In the genomic region with DNA sequence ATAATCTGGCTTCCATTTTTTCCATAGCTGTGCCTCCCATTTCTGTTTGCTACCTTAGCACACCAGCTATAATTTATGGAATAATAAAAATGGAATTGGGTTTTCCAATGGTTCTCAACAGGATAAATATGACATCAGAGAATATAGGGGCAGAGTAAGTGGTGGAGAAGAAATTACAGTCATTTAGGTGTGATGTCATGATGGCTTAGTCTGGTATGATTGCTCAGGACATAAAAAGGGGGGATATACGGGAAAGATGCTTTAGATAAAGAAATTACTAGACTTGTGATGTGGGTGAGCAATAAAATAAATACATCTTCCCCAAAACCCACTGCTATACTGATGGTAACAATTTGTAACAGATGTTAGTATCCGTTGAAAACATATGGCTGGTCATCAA, we compare ENCODE assay signal across 18 cellular contexts. TPM values are rescaled to one million over a fixed set of nuclear protein-coding genes. Genes with fewer than 3 reads are reported as not detected.
DNase-seq lines count a peak whose midpoint lies in the region; ATAC-seq, FAIRE-seq and TF ChIP-seq lines count a peak whose summit lies in the region.
"Had no signal": no experiment of that assay in that cellular context is flagged by ENCODE, and none has a peak within 500 bp of the region (broad histone marks: within the 10 kb centered on the region; RNA-seq: fewer than 3 reads in every experiment).

No MANE protein-coding gene starts in this region.

- no peak for TF ChIP-seq RAD21 in HepG2 (CRISPR knock-in tag; IDR thresholded peaks at IDR 0.05)

- peaks cover 2% of the 10 kb centered on the region in 2 experiments; a peak in 1 of 5 replicates for H3K27me3 ChIP-seq in HepG2 (ENCODE audit: control insufficient read depth in 1 of 2, insufficient read depth in 2 of 2, low read length in 2 of 2)
- no peaks in the 10 kb centered on the region for H3K27me3 ChIP-seq in right lobe of liver
- no peaks in the 10 kb centered on the region; the same call in 1 of the 2 replicates for H3K27me3 ChIP-seq in Caco-2 (replicated peaks; ENCODE audit: control insufficient read depth, insufficient read depth, low read length)
- peaks cover 6% of the 10 kb centered on the region; the same call in 1 of the 2 replicates for H3K27me3 ChIP-seq in GM23248 (replicated peaks; ENCODE audit: insufficient read depth)

- no peak overlapping the region for H3K4me3 ChIP-seq in HepG2 (replicated peaks in 1 of 3; ENCODE audit: insufficient read depth in 1 of 3, low read depth in 2 of 3, low read length in 3 of 3)
- no peak overlapping the region for H3K4me3 ChIP-seq in right lobe of liver
- no peak overlapping the region for H3K4me3 ChIP-seq in fibroblast of mammary gland (ENCODE audit: control insufficient read depth, low read depth, low read length)
- no peak overlapping the region for H3K4me3 ChIP-seq in Caco-2 (ENCODE audit: low read depth, low read length)
- H3K4me3 ChIP-seq in GM23248, result no peak overlapping the region

- WGBS in HepG2 (ENCODE audit: low lambda C conversion rate), result 13% methylated on average over 2 of the region's 2 CpGs
- whole genome bisulfite sequencing in right lobe of liver (ENCODE audit: insufficient coverage, low coverage, low lambda C conversion rate, missing lambda C conversion rate), result 59% methylated on average over 2 of the region's 2 CpGs
- 0 to 3% methylated on average over 2 of the region's 2 CpGs for WGBS in GM23248 (ENCODE audit: low coverage in 1 of 2, low lambda C conversion rate in 2 of 2, missing lambda C conversion rate in 2 of 2), 2 experiments

- no peaks in the 10 kb centered on the region for H3K4me1 Mint-ChIP-seq in Caco-2 (ENCODE audit: low read depth, unreplicated experiment)
- H3K4me1 Mint-ChIP-seq: CD4-positive, alpha-beta memory T cell had no signal

- DNase-seq in HepG2 (ENCODE audit: low spot score) (no peak), right lobe of liver (no peak), MV-4-11 (lab: John Stamatoyannopoulos, UW) (peak; percentile 29), fibroblast of mammary gland (ENCODE audit: low read depth) (peak; percentile 14), Caco-2 (no peak), GM23248 (no peak)
- DNase-seq: C1 segment of cervical spinal cord; CD4-positive, alpha-beta memory T cell; COR-L47; DMS53; DMS79 treated with DMSO at 0.1 percent for 48 hours; GF-D8; GOT3; HCEC 1CT; HFFc6 had no signal

- H3K79me2 ChIP-seq in HepG2 (ENCODE audit: insufficient read depth, low read length), result no peaks in the 10 kb centered on the region
- H3K79me2 ChIP-seq in GM23248 (ENCODE audit: insufficient read depth), result no peaks in the 10 kb centered on the region

- BruUV-seq in HepG2 (replicated peaks; lab: Mats Ljungman, UMichigan) (no TSS peak), Caco-2 (replicated peaks; lab: Mats Ljungman, UMichigan) (no TSS peak)

- H3K27ac Mint-ChIP-seq in Caco-2 (ENCODE audit: unreplicated experiment), result no peak overlapping the region
- H3K27ac Mint-ChIP-seq: CD4-positive, alpha-beta memory T cell; HFFc6 had no signal

- no peak overlapping the region for H3K9ac ChIP-seq in HepG2 (ENCODE audit: insufficient read depth, low read depth, low read length)
- H3K9ac ChIP-seq in GM23248, result no peak overlapping the region

- in situ Hi-C loops in HepG2 (cut with HindIII; ENCODE audit: extremely low pct_ligation_motif_present, low pct_unique_long_range_greater_than_20kb) (no loop called here), GM23248 (cut with MboI) (no loop called here)

- H3K27ac ChIP-seq in HepG2 (ENCODE audit: extremely low read length, insufficient read depth, low read length), result no peak overlapping the region
- no peak overlapping the region for H3K27ac ChIP-seq in right lobe of liver
- H3K27ac ChIP-seq in GM23248, result no peak overlapping the region

- intact Hi-C loops in HepG2 (cut with micrococcal nuclease; ENCODE audit: unreplicated experiment) (no loop called here), right lobe of liver (cut with DNase I) (no loop called here), Caco-2 (cut with micrococcal nuclease; ENCODE audit: unreplicated experiment) (no loop called here)

- H3K4me2 ChIP-seq in HepG2 (ENCODE audit: low read depth, low read length), result no peak overlapping the region
- H3K4me2 ChIP-seq in GM23248 (ENCODE audit: unreplicated experiment), result no peak overlapping the region

- TF ChIP-seq CTCF in HepG2 (CRISPR knock-in tag; IDR thresholded peaks at IDR 0.05) (no peak), right lobe of liver (IDR thresholded peaks at IDR 0.05) (no peak), fibroblast of mammary gland (conservative IDR thresholded peaks at IDR 0.05; ENCODE audit: control insufficient read depth, insufficient read depth, low read depth, low read length) (no peak), Caco-2 (IDR thresholded peaks at IDR 0.05; ENCODE audit: insufficient read depth in 1 of 2, low read depth in 1 of 2, low read length in 1 of 2, severe bottlenecking in 1 of 2, unreplicated experiment in 1 of 2) (no peak)

- H3K9me2 ChIP-seq in GM23248 (ENCODE audit: insufficient read depth), result no peaks in the 10 kb centered on the region

- H3K4me3 Mint-ChIP-seq in Caco-2 (ENCODE audit: unreplicated experiment), result no peak overlapping the region
- H3K4me3 Mint-ChIP-seq: CD4-positive, alpha-beta memory T cell; HFFc6 had no signal

- CTCF ChIA-PET in HepG2 (lab: Yijun Ruan, JAX; ENCODE audit: low intra/inter-chr PET ratio, low total read pairs), result no interaction called here
- CTCF ChIA-PET in Caco-2 (lab: Charles Lee), result no interaction called here

- H3K4me1 ChIP-seq in HepG2 (ENCODE audit: insufficient read depth, low read length) (no peaks in the 10 kb centered on the region), right lobe of liver (no peaks in the 10 kb centered on the region), Caco-2 (no peaks in the 10 kb centered on the region), GM23248 (ENCODE audit: insufficient read depth) (no peaks in the 10 kb centered on the region)

- peaks cover 4% of the 10 kb centered on the region for H3K9me3 Mint-ChIP-seq in Caco-2 (ENCODE audit: unreplicated experiment)

- H3F3A ChIP-seq in GM23248 (ENCODE audit: insufficient read depth), result no peaks in the 10 kb centered on the region

- no peaks in the 10 kb centered on the region for H3K36me3 Mint-ChIP-seq in Caco-2 (ENCODE audit: insufficient read depth, unreplicated experiment)

- FAIRE-seq in HepG2 (lab: Jason Lieb, UNC), result no peak
- FAIRE-seq: GM12891, GM18507, H54 had no signal

- H3K9me3 ChIP-seq in HepG2 (ENCODE audit: low read length), result no peaks in the 10 kb centered on the region; the same call in 1 of the 2 replicates
- no peaks in the 10 kb centered on the region for H3K9me3 ChIP-seq in right lobe of liver
- H3K9me3 ChIP-seq in Caco-2, result no peaks in the 10 kb centered on the region
- H3K9me3 ChIP-seq in GM23248 (ENCODE audit: low read depth), result no peaks in the 10 kb centered on the region

- TF ChIP-seq EP300 in HepG2 (IDR thresholded peaks at IDR 0.05; ENCODE audit: low read depth in 2 of 2, low read length in 2 of 2) (no peak), HepG2 (CRISPR knock-in tag; IDR thresholded peaks at IDR 0.05; ENCODE audit: borderline replicate concordance) (no peak)

- TF ChIP-seq POLR2A in HepG2 (IDR thresholded peaks at IDR 0.05; ENCODE audit: insufficient read depth in 1 of 2, low read depth in 2 of 2, low read length in 2 of 2) (no peak), right lobe of liver (IDR thresholded peaks at IDR 0.05) (no peak)

- H3K36me3 ChIP-seq in HepG2 (replicated peaks in 1 of 2; ENCODE audit: control insufficient read depth in 1 of 2, insufficient read depth in 2 of 2, low read length in 2 of 2) (no peaks in the 10 kb centered on the region), right lobe of liver (no peaks in the 10 kb centered on the region), Caco-2 (ENCODE audit: control insufficient read depth, insufficient read depth, low read length) (no peaks in the 10 kb centered on the region), GM23248 (ENCODE audit: low read depth) (no peaks in the 10 kb centered on the region)

- peaks cover 25% of the 10 kb centered on the region for H3K27me3 Mint-ChIP-seq in Caco-2 (ENCODE audit: insufficient read depth, unreplicated experiment)

- POLR2A ChIA-PET in HepG2 (lab: Yijun Ruan, JAX), result no interaction called here
- POLR2A ChIA-PET in Caco-2 (lab: Charles Lee), result no interaction called here

- no peak for ATAC-seq in HepG2
- no peak for ATAC-seq in right lobe of liver

- no peaks in the 10 kb centered on the region for H4K20me1 ChIP-seq in HepG2 (ENCODE audit: insufficient read depth, low read length)
- H4K20me1 ChIP-seq in GM23248 (ENCODE audit: insufficient read depth), result no peaks in the 10 kb centered on the region

- H2AFZ ChIP-seq in HepG2 (ENCODE audit: low read length) (no peak overlapping the region), GM23248 (no peak overlapping the region)

TF ChIP-seq in HepG2, 621 proteins besides CTCF, POLR2A, EP300 and RAD21 (continues in another document):
- TF ChIP-seq ATF7 (IDR thresholded peaks at IDR 0.05) (peak; percentile 59), ATF7 (CRISPR knock-in tag; IDR thresholded peaks at IDR 0.05) (no peak)

RNA-seq across cellular contexts. Expression of a gene that starts 21.6 kb away (rescaled TPM):
- 0.15 TPM in 2 replicates for total RNA-seq in HepG2 (2016; rRNA removed; fragmentation: Illumina TruSeq; extraction: Trizol)
- not detected in 2 replicates for total RNA-seq in HepG2 (2016; cell fraction: cytosol; rRNA removed; fragmentation: Illumina TruSeq; extraction: Trizol; ENCODE audit: low read depth)
- total RNA-seq in HepG2 (2016; cell fraction: insoluble cytoplasmic fraction; rRNA removed; fragmentation: Illumina TruSeq; extraction: Trizol), result 0.13 and 0.31 TPM in 2 replicates
- total RNA-seq in HepG2 (2016; cell fraction: membrane; rRNA removed; fragmentation: Illumina TruSeq; extraction: Trizol), result 0.09 TPM in 1 of 2 replicates, not detected in the other
- total RNA-seq in HepG2 (2016; cell fraction: nucleus; rRNA removed; fragmentation: Illumina TruSeq; extraction: Trizol), result 0.31 and 0.47 TPM in 2 replicates
- polyA plus RNA-seq in HepG2 (2011; rRNA removed), result 0.17 and 0.20 TPM in 2 replicates
- 0.05 and 0.21 TPM in 2 replicates for polyA plus RNA-seq in HepG2 (2011; cell fraction: cytosol; rRNA removed)
- polyA plus RNA-seq in HepG2 (2011; cell fraction: nucleus; rRNA removed), result 0.37 and 0.74 TPM in 2 replicates
- 0.16 and 0.43 TPM in 2 replicates for polyA plus RNA-seq in HepG2 (2012)
- not detected in 2 replicates for polyA plus RNA-seq in HepG2 (2016; cell fraction: cytosol; fragmentation: Illumina TruSeq; extraction: Trizol; ENCODE audit: low read depth)
- 0.12 and 0.17 TPM in 2 replicates for polyA plus RNA-seq in HepG2 (2016; cell fraction: insoluble cytoplasmic fraction; fragmentation: Illumina TruSeq; extraction: Trizol; ENCODE audit: low read depth)
- 0.03 TPM in 1 of 2 replicates, not detected in the other for polyA plus RNA-seq in HepG2 (2016; cell fraction: membrane; fragmentation: Illumina TruSeq; extraction: Trizol; ENCODE audit: low read depth)
- 0.19 and 0.63 TPM in 2 replicates for polyA plus RNA-seq in HepG2 (2016; cell fraction: nucleus; fragmentation: Illumina TruSeq; extraction: Trizol; ENCODE audit: insufficient read depth, low read depth)
- polyA minus RNA-seq in HepG2 (2011; rRNA and poly(A)+ RNA removed; ENCODE audit: low replicate concordance), result 1.1 TPM in 1 of 2 replicates, not detected in the other
- polyA minus RNA-seq in HepG2 (2011; cell fraction: cytosol; rRNA and poly(A)+ RNA removed), result 0.20 and 0.88 TPM in 2 replicates
- 0.77 and 0.99 TPM in 2 replicates for polyA minus RNA-seq in HepG2 (2011; cell fraction: nucleus; rRNA and poly(A)+ RNA removed)
- 1 to 10 TPM in 1 of 6 experiments, under 1 TPM in 5; 0.07 to 1.1 (median 0.34) TPM for total RNA-seq in right lobe of liver
- 1.1 and 1.5 TPM in 2 replicates for total RNA-seq in Caco-2 (2022)
- 0.11 and 0.13 TPM in 2 replicates for total RNA-seq in GM23248 (2014; rRNA removed; shearing (Covaris generic))
- polyA plus RNA-seq in GM23248 (2016; fragmentation: Nextera tagmentation; extraction: Ambion mirVana), result 0.19 and 0.22 TPM in 2 replicates

Comparison
In these comparisons a context has a peak if more than half of its experiments do, and no peak if none do; other contexts are left out.
1. DNase-seq: peak in MV-4-11 (single experiment) and fibroblast of mammary gland (single experiment); none in HepG2 (single experiment), right lobe of liver (0 of 3), Caco-2 (0 of 2) and GM23248 (single experiment).